ENCODE assay signal across 10 cellular contexts in genomic region chr1:172906778-172907592, GRCh38.
DNase-seq lines count a peak whose midpoint lies in the region; ATAC-seq and TF ChIP-seq lines count a peak whose summit lies in the region.
"Had no signal": no experiment of that assay in that cellular context is flagged by ENCODE, and none has a peak within 500 bp of the region (broad histone marks: within the 10 kb centered on the region; RNA-seq: fewer than 3 reads in every experiment).

No MANE protein-coding gene starts in this region.

- no peaks in the 10 kb centered on the region for H3F3A ChIP-seq in neural progenitor cell (ENCODE audit: low read depth)

- ATAC-seq in naive thymus-derived CD8-positive, alpha-beta T cell, result peak; percentile 75 to 90
- ATAC-seq in left colon, result no peak

- H3K79me2 ChIP-seq in neural progenitor cell (ENCODE audit: low read depth), result no peaks in the 10 kb centered on the region

- H3K27me3 ChIP-seq in neural progenitor cell, result no peaks in the 10 kb centered on the region

- H3K9me3 ChIP-seq in neural progenitor cell (ENCODE audit: low read depth), result no peaks in the 10 kb centered on the region

- H3K4me1 ChIP-seq in neural progenitor cell, result no peaks in the 10 kb centered on the region

- POLR2A ChIA-PET in naive thymus-derived CD8-positive, alpha-beta T cell (lab: Charles Lee), result interaction anchor here (1.0 to 1.1 kb wide), 2 partner anchors 8 to 12 kb away, joined by 4 to 5 read pairs; no protein-coding TSS in a partner anchor

- peak; percentile 78 for DNase-seq in GM04504 (ENCODE audit: low read depth)
- peak; percentile 42 for DNase-seq in MV-4-11 (lab: John Stamatoyannopoulos, UW)
- peak; percentile 89 for DNase-seq in astrocyte of the spinal cord (ENCODE audit: low read depth, low spot score)
- peak in 6 of 10 donors; percentile 15 to 60 (median 36) for DNase-seq in naive thymus-derived CD8-positive, alpha-beta T cell
- no peak for DNase-seq in neural progenitor cell (ENCODE audit: low spot score)
- no peak for DNase-seq in left colon
- DNase-seq in NCI-H69 (lab: John Stamatoyannopoulos, UW), result no peak
- DNase-seq: activated CD4-positive, alpha-beta T cell treated with anti-CD3 and anti-CD28 coated beads, Interleukin-2, amount 50 U/mL, for 1 hour; left cardiac atrium; stimulated activated CD8-positive, alpha-beta memory T cell treated with anti-CD3 and anti-CD28 coated beads, Interleukin-4, amount 100 ng/mL, for 48 hours had no signal

- H3K36me3 Mint-ChIP-seq in naive thymus-derived CD8-positive, alpha-beta T cell, result peaks cover 0 to 5% (median 0%) of the 10 kb centered on the region in 3 donors
- no peaks in the 10 kb centered on the region for H3K36me3 Mint-ChIP-seq in neural progenitor cell

- H3K9me3 Mint-ChIP-seq in naive thymus-derived CD8-positive, alpha-beta T cell, result peaks cover 0 to 7% (median 0%) of the 10 kb centered on the region in 9 donors
- no peaks in the 10 kb centered on the region for H3K9me3 Mint-ChIP-seq in neural progenitor cell

- H3K36me3 ChIP-seq in neural progenitor cell, result no peaks in the 10 kb centered on the region

- no peak overlapping the region for H3K9ac ChIP-seq in neural progenitor cell

- H4K20me1 ChIP-seq in neural progenitor cell (ENCODE audit: low read depth), result no peaks in the 10 kb centered on the region

- intact Hi-C loops in left colon (cut with DNase I, micrococcal nuclease), result no loop called here

- H3K27ac ChIP-seq in neural progenitor cell, result no peak overlapping the region

- H3K4me3 ChIP-seq in astrocyte of the spinal cord (ENCODE audit: low read depth, low read length) (no peak overlapping the region), neural progenitor cell (no peak overlapping the region)

- peak overlapping the region in 9 of 10 donors; percentile 29 to 81 (median 51) for H3K27ac Mint-ChIP-seq in naive thymus-derived CD8-positive, alpha-beta T cell
- no peak overlapping the region for H3K27ac Mint-ChIP-seq in neural progenitor cell

- H3K4me2 ChIP-seq in neural progenitor cell, result no peak overlapping the region

- peaks cover 12 to 26% (median 20%) of the 10 kb centered on the region in 4 donors for H3K4me1 Mint-ChIP-seq in naive thymus-derived CD8-positive, alpha-beta T cell
- H3K4me1 Mint-ChIP-seq in neural progenitor cell, result no peaks in the 10 kb centered on the region

- no peaks in the 10 kb centered on the region for H3K27me3 Mint-ChIP-seq in naive thymus-derived CD8-positive, alpha-beta T cell
- no peaks in the 10 kb centered on the region for H3K27me3 Mint-ChIP-seq in neural progenitor cell (ENCODE audit: insufficient read depth, low read depth)

- no peak overlapping the region for H2AFZ ChIP-seq in neural progenitor cell (replicated peaks)

- TF ChIP-seq CTCF in astrocyte of the spinal cord (IDR thresholded peaks at IDR 0.05; ENCODE audit: low read depth, low read length) (no peak), neural progenitor cell (IDR thresholded peaks at IDR 0.05) (no peak)

- H3K4me3 Mint-ChIP-seq in naive thymus-derived CD8-positive, alpha-beta T cell, result peak overlapping the region in 9 of 10 donors; percentile 23 to 64 (median 43)
- H3K4me3 Mint-ChIP-seq in neural progenitor cell, result no peak overlapping the region

- in situ Hi-C loops in astrocyte of the spinal cord (cut with HindIII; ENCODE audit: low sequenced_read_pairs), result no loop called here

Comparison
In these comparisons a context has a peak if more than half of its experiments do, and no peak if none do; other contexts are left out.
1. DNase-seq: peak in GM04504 (single experiment), MV-4-11 (single experiment), astrocyte of the spinal cord (single experiment) and naive thymus-derived CD8-positive, alpha-beta T cell (6 of 10); none in neural progenitor cell (single experiment), left colon (0 of 2) and NCI-H69 (single experiment).